ENCODE assay signal across 20 cellular contexts in the genomic region with DNA sequence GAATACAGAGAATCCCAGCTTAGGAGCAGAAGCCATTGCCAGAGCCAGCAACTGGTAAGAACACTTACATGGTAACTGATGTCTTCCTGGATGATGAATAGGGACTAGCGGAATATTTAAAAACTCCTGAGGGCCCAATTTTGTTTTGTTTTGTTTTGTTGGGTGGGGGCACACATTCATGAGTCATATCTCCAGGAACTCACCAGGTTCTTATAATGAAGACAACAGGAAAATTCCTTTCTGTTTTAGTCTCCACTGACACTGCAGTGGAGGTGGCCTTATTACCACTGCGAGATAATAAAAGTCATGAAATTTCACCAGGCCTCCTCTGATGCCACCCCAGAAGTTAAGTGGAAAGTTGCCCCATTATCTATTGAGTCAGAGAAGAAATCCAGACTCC. TPM values are rescaled to one million over a fixed set of nuclear protein-coding genes. Genes with fewer than 3 reads are reported as not detected.
DNase-seq lines count a peak whose midpoint lies in the region; ATAC-seq, FAIRE-seq and TF ChIP-seq lines count a peak whose summit lies in the region.
"Had no signal": no experiment of that assay in that cellular context is flagged by ENCODE, and none has a peak within 500 bp of the region (broad histone marks: within the 10 kb centered on the region; RNA-seq: fewer than 3 reads in every experiment).

No MANE protein-coding gene starts in this region.

- no peak for FAIRE-seq in A549 (lab: Jason Lieb, UNC)

- peaks cover 79% of the 10 kb centered on the region for H3K4me1 ChIP-seq in A549
- peaks cover 5% of the 10 kb centered on the region; the same call in 1 of the 2 replicates for H3K4me1 ChIP-seq in HUES48 (ENCODE audit: control insufficient read depth, insufficient read depth, low read length)
- H3K4me1 ChIP-seq in adipocyte (ENCODE audit: control insufficient read depth, insufficient read depth, low read length) = peaks cover 41% of the 10 kb centered on the region
- no peaks in the 10 kb centered on the region for H3K4me1 ChIP-seq in spleen
- H3K4me1 ChIP-seq: esophagus muscularis mucosa, uterus had no signal

- TF ChIP-seq CTCF in A549 (IDR thresholded peaks at IDR 0.05) (no peak), spleen (IDR thresholded peaks at IDR 0.05 in 8 of 11, conservative IDR thresholded peaks at IDR 0.05 in 3 of 11) (no peak)

- H3K9ac ChIP-seq in HUES48 (ENCODE audit: low read depth, low read length) (no peak overlapping the region), adipocyte (ENCODE audit: low read length) (no peak overlapping the region)

- TF ChIP-seq EP300 in A549 (IDR thresholded peaks at IDR 0.05) = no peak

- H3K4me3 ChIP-seq in A549 = no peak overlapping the region
- no peak overlapping the region for H3K4me3 ChIP-seq in HUES48 (ENCODE audit: low read depth, low read length)
- peak overlapping the region; percentile 10 for H3K4me3 ChIP-seq in adipocyte (ENCODE audit: low read length)
- no peak overlapping the region for H3K4me3 ChIP-seq in spleen
- H3K4me3 ChIP-seq: dorsolateral prefrontal cortex, esophagus muscularis mucosa, uterus had no signal

- TF ChIP-seq POLR2A in A549 (IDR thresholded peaks at IDR 0.05; ENCODE audit: low read length) (no peak), spleen (IDR thresholded peaks at IDR 0.05) (no peak)

- WGBS in A549 (ENCODE audit: missing lambda C conversion rate) = 68% methylated on average over 2 of the region's 2 CpGs
- WGBS in spleen, 5 donors = 92 to 97% (median 95%) methylated on average over 2 of the region's 2 CpGs

- DNase-seq in A549 (ENCODE audit: low read depth in 1 of 2, low spot score in 1 of 2) = no peak
- no peak for DNase-seq in adipocyte (ENCODE audit: low read depth)
- DNase-seq in iris pigment epithelial cell (ENCODE audit: low read depth) = peak; percentile 30
- DNase-seq in spleen = no peak
- no peak for DNase-seq in NCI-H146 treated with DMSO at 0.1 percent for 48 hours (lab: John Stamatoyannopoulos, UW; ENCODE audit: unreplicated experiment)
- DNase-seq in NCI-H510A (lab: John Stamatoyannopoulos, UW) = no peak
- DNase-seq: activated CD4-positive, alpha-beta T cell treated with anti-CD3 and anti-CD28 coated beads, Interleukin-2, amount 10 ng/mL, durations not matched to agents 24 days and 14 days; activated T-cell treated with anti-CD3 and anti-CD28 coated beads for 4 hours; CD4-positive, alpha-beta memory T cell; dorsolateral prefrontal cortex; Kasumi-1; midbrain; NCI-H1436 treated with DMSO at 0.1 percent for 48 hours; SIG-M5; T-helper 9 cell; uterus had no signal

- CTCF ChIA-PET in A549 (lab: Yijun Ruan, JAX) = no interaction called here

- intact Hi-C loops in spleen (cut with DNase I; ENCODE audit: low total_unique reads) = no loop called here

- peak overlapping the region; percentile 57 for H3K4me2 ChIP-seq in A549

- ATAC-seq in A549 (no peak), HG03139 (IDR thresholded peaks at IDR 0.05; ENCODE audit: unreplicated experiment) (no peak)

- TF ChIP-seq RAD21 in A549 (conservative IDR thresholded peaks at IDR 0.05 in 1 of 2, IDR thresholded peaks at IDR 0.05 in 1 of 2) = no peak

- POLR2A ChIA-PET in A549 (lab: Yijun Ruan, JAX) = no interaction called here

- H3K36me3 ChIP-seq in HUES48 (ENCODE audit: control insufficient read depth, insufficient read depth, low read length) (no peaks in the 10 kb centered on the region), adipocyte (ENCODE audit: control insufficient read depth, insufficient read depth, low read length, severe bottlenecking) (no peaks in the 10 kb centered on the region), spleen (peaks cover 0 to 85% (median 7%) of the 10 kb centered on the region in 6 donors)
- H3K36me3 ChIP-seq: uterus had no signal

- H3K27ac ChIP-seq in A549 (peak overlapping the region; percentile 15 to 68; a peak in 3 of 6 replicates), HUES48 (ENCODE audit: low read depth, low read length) (peak overlapping the region; percentile 15), spleen (no peak overlapping the region)
- H3K27ac ChIP-seq: dorsolateral prefrontal cortex, esophagus muscularis mucosa, uterus had no signal

- no peaks in the 10 kb centered on the region for H3K27me3 ChIP-seq in HUES48 (ENCODE audit: control insufficient read depth, insufficient read depth, low read length)
- no peaks in the 10 kb centered on the region for H3K27me3 ChIP-seq in adipocyte (replicated peaks; ENCODE audit: control insufficient read depth, insufficient read depth, low read length)
- no peaks in the 10 kb centered on the region for H3K27me3 ChIP-seq in spleen (replicated peaks in 1 of 7)
- H3K27me3 ChIP-seq: dorsolateral prefrontal cortex, esophagus muscularis mucosa, uterus had no signal

- H3K9me3 ChIP-seq in A549 = no peaks in the 10 kb centered on the region
- no peaks in the 10 kb centered on the region for H3K9me3 ChIP-seq in HUES48 (ENCODE audit: control insufficient read depth, insufficient read depth, low read length)
- no peaks in the 10 kb centered on the region for H3K9me3 ChIP-seq in adipocyte (ENCODE audit: control insufficient read depth, low read length)
- peaks cover 0 to 16% (median 3%) of the 10 kb centered on the region in 8 donors for H3K9me3 ChIP-seq in spleen
- H3K9me3 ChIP-seq: uterus had no signal

TF ChIP-seq in A549, 52 proteins besides CTCF, POLR2A, EP300 and RAD21:
- TF ChIP-seq HOXA7 (CRISPR knock-in tag; IDR thresholded peaks at IDR 0.05) = no peak
- TF ChIP-seq, protein P1, sequence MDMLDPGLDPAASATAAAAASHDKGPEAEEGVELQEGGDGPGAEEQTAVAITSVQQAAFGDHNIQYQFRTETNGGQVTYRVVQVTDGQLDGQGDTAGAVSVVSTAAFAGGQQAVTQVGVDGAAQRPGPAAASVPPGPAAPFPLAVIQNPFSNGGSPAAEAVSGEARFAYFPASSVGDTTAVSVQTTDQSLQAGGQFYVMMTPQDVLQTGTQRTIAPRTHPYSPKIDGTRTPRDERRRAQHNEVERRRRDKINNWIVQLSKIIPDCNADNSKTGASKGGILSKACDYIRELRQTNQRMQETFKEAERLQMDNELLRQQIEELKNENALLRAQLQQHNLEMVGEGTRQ (IDR thresholded peaks at IDR 0.05) = no peak
- TF ChIP-seq, protein P2, sequence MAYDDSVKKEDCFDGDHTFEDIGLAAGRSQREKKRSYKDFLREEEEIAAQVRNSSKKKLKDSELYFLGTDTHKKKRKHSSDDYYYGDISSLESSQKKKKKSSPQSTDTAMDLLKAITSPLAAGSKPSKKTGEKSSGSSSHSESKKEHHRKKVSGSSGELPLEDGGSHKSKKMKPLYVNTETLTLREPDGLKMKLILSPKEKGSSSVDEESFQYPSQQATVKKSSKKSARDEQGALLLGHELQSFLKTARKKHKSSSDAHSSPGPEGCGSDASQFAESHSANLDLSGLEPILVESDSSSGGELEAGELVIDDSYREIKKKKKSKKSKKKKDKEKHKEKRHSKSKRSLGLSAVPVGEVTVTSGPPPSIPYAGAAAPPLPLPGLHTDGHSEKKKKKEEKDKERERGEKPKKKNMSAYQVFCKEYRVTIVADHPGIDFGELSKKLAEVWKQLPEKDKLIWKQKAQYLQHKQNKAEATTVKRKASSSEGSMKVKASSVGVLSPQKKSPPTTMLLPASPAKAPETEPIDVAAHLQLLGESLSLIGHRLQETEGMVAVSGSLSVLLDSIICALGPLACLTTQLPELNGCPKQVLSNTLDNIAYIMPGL (CRISPR knock-in tag; IDR thresholded peaks at IDR 0.05; ENCODE audit: borderline replicate concordance) = no peak
- no peak for TF ChIP-seq CHD4 (IDR thresholded peaks at IDR 0.05; ENCODE audit: borderline replicate concordance)
- no peak for TF ChIP-seq ZNF302 (CRISPR knock-in tag; IDR thresholded peaks at IDR 0.05)
- no peak for TF ChIP-seq CBX2 (IDR thresholded peaks at IDR 0.05; ENCODE audit: borderline replicate concordance, low read depth)
TF ChIP-seq in A549: peak in this region for 0.

RNA-seq across cellular contexts. Expression of gene CUZD1, which starts 6.6 kb away (rescaled TPM):
- polyA plus RNA-seq in A549 (2011; rRNA removed) (2.8 and 3.4 TPM in 2 replicates), A549 (2017; fragmentation: RNase III; extraction: RNeasy Plus Mini Kit Qiagen cat#74134 plus additional on column Dnase treatment) (1.4 to 1.6 TPM (median 1.5 TPM) in 3 replicates), spleen (1 to 10 TPM; 1.1 to 2.4 (median 1.9) TPM)
- polyA plus RNA-seq in A549 (2012; cell fraction: cytosol; rRNA removed) = 0.89 and 1.0 TPM in 2 replicates
- polyA plus RNA-seq in A549 (2012; cell fraction: nucleus; rRNA removed) = 2.4 and 4.4 TPM in 2 replicates
- polyA minus RNA-seq in A549 (2011; rRNA and poly(A)+ RNA removed) = 1.1 and 1.4 TPM in 2 replicates
- 1 to 10 TPM; 1.2 to 2.5 (median 1.8) TPM for total RNA-seq in spleen

RNA-seq across cellular contexts. Expression of gene FAM24B, which starts 27.1 kb away (rescaled TPM):
- polyA plus RNA-seq in A549 (2011; rRNA removed) = 18.7 and 27.6 TPM in 2 replicates
- polyA plus RNA-seq in A549 (2012; cell fraction: cytosol; rRNA removed) = 14.8 and 18.7 TPM in 2 replicates
- 7.9 and 23.5 TPM in 2 replicates for polyA plus RNA-seq in A549 (2012; cell fraction: nucleus; rRNA removed)
- polyA plus RNA-seq in A549 (2017; fragmentation: RNase III; extraction: RNeasy Plus Mini Kit Qiagen cat#74134 plus additional on column Dnase treatment) = 15.6 to 16.9 TPM (median 16.8 TPM) in 3 replicates
- 4.3 and 6.8 TPM in 2 replicates for polyA minus RNA-seq in A549 (2011; rRNA and poly(A)+ RNA removed)
- total RNA-seq in spleen = 1 to 10 TPM; 2.8 to 8.5 (median 6.0) TPM
- 1 to 10 TPM; 5.2 to 8.2 (median 5.4) TPM for polyA plus RNA-seq in spleen

RNA-seq across cellular contexts. Expression of gene FAM24A, which starts 58.1 kb away (rescaled TPM):
- not detected in 2 replicates for polyA plus RNA-seq in A549 (2011; rRNA removed)
- polyA plus RNA-seq in A549 (2012; cell fraction: cytosol; rRNA removed) = not detected in 2 replicates
- not detected in 2 replicates for polyA plus RNA-seq in A549 (2012; cell fraction: nucleus; rRNA removed)
- not detected in 3 replicates for polyA plus RNA-seq in A549 (2017; fragmentation: RNase III; extraction: RNeasy Plus Mini Kit Qiagen cat#74134 plus additional on column Dnase treatment)
- not detected in 2 replicates for polyA minus RNA-seq in A549 (2011; rRNA and poly(A)+ RNA removed)
- total RNA-seq in spleen = not detected
- not detected for polyA plus RNA-seq in spleen
- total RNA-seq: activated CD4-positive, alpha-beta T cell treated with anti-CD3 and anti-CD28 coated beads, Interleukin-2, amount 10 ng/mL, durations not matched to agents 24 days and 14 days; CD4-positive, alpha-beta memory T cell; dorsolateral prefrontal cortex; esophagus muscularis mucosa; kidney epithelial cell; uterus had no signal
- polyA plus RNA-seq: CD4-positive, alpha-beta memory T cell had no signal

Comparison
In these comparisons a context has a peak if more than half of its experiments do, and no peak if none do; other contexts are left out.
1. H3K27ac ChIP-seq: peak in A549 (2 of 2) and HUES48 (single experiment); none in spleen (0 of 8).